2 cellular contexts compared by ENCODE assay signal in the genomic region with DNA sequence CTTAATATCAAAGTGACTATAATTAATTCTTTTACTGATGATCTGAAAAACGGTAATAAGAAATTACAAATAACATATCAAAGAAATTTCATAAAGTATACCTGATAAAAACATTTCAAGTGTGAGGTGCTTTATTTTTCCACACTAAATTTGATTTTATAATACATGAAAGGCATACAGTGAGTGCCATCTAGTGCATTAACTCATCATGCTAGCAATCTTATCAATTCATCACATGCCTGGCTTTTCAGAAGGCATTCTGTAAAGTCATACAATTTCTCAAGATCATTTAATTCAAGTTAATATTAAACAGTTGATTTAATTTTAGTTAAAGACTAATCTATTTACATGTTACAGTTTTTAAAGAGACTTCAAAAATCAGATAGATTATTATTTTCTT.
TF ChIP-seq lines count a peak whose summit lies in the region.

No MANE protein-coding gene starts in this region.

TF ChIP-seq in liver, 16 proteins besides CTCF, POLR2A, EP300 and RAD21 (continued from another document):
- TF ChIP-seq FOXA1 (IDR thresholded peaks at IDR 0.05) = no peak
- no peak for TF ChIP-seq EGR1 (IDR thresholded peaks at IDR 0.05; ENCODE audit: low read depth in 2 of 2)
- no peak for TF ChIP-seq RXRA (IDR thresholded peaks at IDR 0.05)
- no peak for TF ChIP-seq JUND (IDR thresholded peaks at IDR 0.05)
- TF ChIP-seq MAX (IDR thresholded peaks at IDR 0.05) = no peak
- no peak for TF ChIP-seq SP1 (IDR thresholded peaks at IDR 0.05)
- TF ChIP-seq, protein P1, sequence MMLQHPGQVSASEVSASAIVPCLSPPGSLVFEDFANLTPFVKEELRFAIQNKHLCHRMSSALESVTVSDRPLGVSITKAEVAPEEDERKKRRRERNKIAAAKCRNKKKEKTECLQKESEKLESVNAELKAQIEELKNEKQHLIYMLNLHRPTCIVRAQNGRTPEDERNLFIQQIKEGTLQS (IDR thresholded peaks at IDR 0.05) = no peak
- no peak for TF ChIP-seq HNF4A (conservative IDR thresholded peaks at IDR 0.05)
- no peak for TF ChIP-seq FOXA2 (IDR thresholded peaks at IDR 0.05)
- TF ChIP-seq, protein P2, sequence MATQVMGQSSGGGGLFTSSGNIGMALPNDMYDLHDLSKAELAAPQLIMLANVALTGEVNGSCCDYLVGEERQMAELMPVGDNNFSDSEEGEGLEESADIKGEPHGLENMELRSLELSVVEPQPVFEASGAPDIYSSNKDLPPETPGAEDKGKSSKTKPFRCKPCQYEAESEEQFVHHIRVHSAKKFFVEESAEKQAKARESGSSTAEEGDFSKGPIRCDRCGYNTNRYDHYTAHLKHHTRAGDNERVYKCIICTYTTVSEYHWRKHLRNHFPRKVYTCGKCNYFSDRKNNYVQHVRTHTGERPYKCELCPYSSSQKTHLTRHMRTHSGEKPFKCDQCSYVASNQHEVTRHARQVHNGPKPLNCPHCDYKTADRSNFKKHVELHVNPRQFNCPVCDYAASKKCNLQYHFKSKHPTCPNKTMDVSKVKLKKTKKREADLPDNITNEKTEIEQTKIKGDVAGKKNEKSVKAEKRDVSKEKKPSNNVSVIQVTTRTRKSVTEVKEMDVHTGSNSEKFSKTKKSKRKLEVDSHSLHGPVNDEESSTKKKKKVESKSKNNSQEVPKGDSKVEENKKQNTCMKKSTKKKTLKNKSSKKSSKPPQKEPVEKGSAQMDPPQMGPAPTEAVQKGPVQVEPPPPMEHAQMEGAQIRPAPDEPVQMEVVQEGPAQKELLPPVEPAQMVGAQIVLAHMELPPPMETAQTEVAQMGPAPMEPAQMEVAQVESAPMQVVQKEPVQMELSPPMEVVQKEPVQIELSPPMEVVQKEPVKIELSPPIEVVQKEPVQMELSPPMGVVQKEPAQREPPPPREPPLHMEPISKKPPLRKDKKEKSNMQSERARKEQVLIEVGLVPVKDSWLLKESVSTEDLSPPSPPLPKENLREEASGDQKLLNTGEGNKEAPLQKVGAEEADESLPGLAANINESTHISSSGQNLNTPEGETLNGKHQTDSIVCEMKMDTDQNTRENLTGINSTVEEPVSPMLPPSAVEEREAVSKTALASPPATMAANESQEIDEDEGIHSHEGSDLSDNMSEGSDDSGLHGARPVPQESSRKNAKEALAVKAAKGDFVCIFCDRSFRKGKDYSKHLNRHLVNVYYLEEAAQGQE (IDR thresholded peaks at IDR 0.05) = no peak
- no peak for TF ChIP-seq TAF1 (conservative IDR thresholded peaks at IDR 0.05)
- TF ChIP-seq YY1 (IDR thresholded peaks at IDR 0.05) = no peak
TF ChIP-seq in liver: peak in this region for 0.

TF ChIP-seq in HepG2, 621 proteins besides CTCF, POLR2A, EP300 and RAD21 (continued from another document):
- TF ChIP-seq, protein P3, sequence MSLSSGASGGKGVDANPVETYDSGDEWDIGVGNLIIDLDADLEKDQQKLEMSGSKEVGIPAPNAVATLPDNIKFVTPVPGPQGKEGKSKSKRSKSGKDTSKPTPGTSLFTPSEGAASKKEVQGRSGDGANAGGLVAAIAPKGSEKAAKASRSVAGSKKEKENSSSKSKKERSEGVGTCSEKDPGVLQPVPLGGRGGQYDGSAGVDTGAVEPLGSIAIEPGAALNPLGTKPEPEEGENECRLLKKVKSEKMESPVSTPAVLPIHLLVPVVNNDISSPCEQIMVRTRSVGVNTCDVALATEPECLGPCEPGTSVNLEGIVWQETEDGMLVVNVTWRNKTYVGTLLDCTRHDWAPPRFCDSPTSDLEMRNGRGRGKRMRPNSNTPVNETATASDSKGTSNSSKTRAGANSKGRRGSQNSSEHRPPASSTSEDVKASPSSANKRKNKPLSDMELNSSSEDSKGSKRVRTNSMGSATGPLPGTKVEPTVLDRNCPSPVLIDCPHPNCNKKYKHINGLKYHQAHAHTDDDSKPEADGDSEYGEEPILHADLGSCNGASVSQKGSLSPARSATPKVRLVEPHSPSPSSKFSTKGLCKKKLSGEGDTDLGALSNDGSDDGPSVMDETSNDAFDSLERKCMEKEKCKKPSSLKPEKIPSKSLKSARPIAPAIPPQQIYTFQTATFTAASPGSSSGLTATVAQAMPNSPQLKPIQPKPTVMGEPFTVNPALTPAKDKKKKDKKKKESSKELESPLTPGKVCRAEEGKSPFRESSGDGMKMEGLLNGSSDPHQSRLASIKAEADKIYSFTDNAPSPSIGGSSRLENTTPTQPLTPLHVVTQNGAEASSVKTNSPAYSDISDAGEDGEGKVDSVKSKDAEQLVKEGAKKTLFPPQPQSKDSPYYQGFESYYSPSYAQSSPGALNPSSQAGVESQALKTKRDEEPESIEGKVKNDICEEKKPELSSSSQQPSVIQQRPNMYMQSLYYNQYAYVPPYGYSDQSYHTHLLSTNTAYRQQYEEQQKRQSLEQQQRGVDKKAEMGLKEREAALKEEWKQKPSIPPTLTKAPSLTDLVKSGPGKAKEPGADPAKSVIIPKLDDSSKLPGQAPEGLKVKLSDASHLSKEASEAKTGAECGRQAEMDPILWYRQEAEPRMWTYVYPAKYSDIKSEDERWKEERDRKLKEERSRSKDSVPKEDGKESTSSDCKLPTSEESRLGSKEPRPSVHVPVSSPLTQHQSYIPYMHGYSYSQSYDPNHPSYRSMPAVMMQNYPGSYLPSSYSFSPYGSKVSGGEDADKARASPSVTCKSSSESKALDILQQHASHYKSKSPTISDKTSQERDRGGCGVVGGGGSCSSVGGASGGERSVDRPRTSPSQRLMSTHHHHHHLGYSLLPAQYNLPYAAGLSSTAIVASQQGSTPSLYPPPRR (CRISPR knock-in tag; IDR thresholded peaks at IDR 0.05; ENCODE audit: borderline replicate concordance) = no peak
- TF ChIP-seq DR1 (CRISPR knock-in tag; IDR thresholded peaks at IDR 0.05) = no peak
- no peak for TF ChIP-seq ZNF746 (CRISPR knock-in tag; IDR thresholded peaks at IDR 0.05)
- no peak for TF ChIP-seq ZBTB3 (CRISPR knock-in tag; IDR thresholded peaks at IDR 0.05; ENCODE audit: borderline replicate concordance, low read depth)
- TF ChIP-seq KLF13 (CRISPR knock-in tag; IDR thresholded peaks at IDR 0.05) = no peak
- no peak for TF ChIP-seq MTA3 (CRISPR knock-in tag; IDR thresholded peaks at IDR 0.05)
- TF ChIP-seq ZNF567 (CRISPR knock-in tag; IDR thresholded peaks at IDR 0.05; ENCODE audit: borderline replicate concordance) = no peak
- TF ChIP-seq RFX1 (IDR thresholded peaks at IDR 0.05) = no peak
- TF ChIP-seq MIER2 (CRISPR knock-in tag; IDR thresholded peaks at IDR 0.05) = no peak
- TF ChIP-seq HIVEP1 (CRISPR knock-in tag; IDR thresholded peaks at IDR 0.05) = no peak
- no peak for TF ChIP-seq CCAR2 (optimal IDR thresholded peaks at IDR 0.05; ENCODE audit: low read depth, low read length)
- TF ChIP-seq, protein P4, sequence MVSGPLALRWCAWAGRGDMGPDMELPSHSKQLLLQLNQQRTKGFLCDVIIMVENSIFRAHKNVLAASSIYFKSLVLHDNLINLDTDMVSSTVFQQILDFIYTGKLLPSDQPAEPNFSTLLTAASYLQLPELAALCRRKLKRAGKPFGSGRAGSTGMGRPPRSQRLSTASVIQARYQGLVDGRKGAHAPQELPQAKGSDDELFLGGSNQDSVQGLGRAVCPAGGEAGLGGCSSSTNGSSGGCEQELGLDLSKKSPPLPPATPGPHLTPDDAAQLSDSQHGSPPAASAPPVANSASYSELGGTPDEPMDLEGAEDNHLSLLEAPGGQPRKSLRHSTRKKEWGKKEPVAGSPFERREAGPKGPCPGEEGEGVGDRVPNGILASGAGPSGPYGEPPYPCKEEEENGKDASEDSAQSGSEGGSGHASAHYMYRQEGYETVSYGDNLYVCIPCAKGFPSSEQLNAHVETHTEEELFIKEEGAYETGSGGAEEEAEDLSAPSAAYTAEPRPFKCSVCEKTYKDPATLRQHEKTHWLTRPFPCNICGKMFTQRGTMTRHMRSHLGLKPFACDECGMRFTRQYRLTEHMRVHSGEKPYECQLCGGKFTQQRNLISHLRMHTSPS (CRISPR knock-in tag; IDR thresholded peaks at IDR 0.05; ENCODE audit: low read depth) = no peak
- TF ChIP-seq ARNT2 (CRISPR knock-in tag; IDR thresholded peaks at IDR 0.05; ENCODE audit: low read depth) = no peak
- no peak for TF ChIP-seq NAIF1 (CRISPR knock-in tag; IDR thresholded peaks at IDR 0.05; ENCODE audit: borderline replicate concordance)
- TF ChIP-seq CEBPZ (IDR thresholded peaks at IDR 0.05; ENCODE audit: low read length) = no peak
- TF ChIP-seq ZNF281 (CRISPR knock-in tag; IDR thresholded peaks at IDR 0.05; ENCODE audit: borderline replicate concordance) = no peak
- TF ChIP-seq NPAS2 (CRISPR knock-in tag; IDR thresholded peaks at IDR 0.05; ENCODE audit: borderline replicate concordance) = no peak
TF ChIP-seq in HepG2: peak in this region for 0.
